ENCODE assay signal across 1 cellular context in the genomic region with DNA sequence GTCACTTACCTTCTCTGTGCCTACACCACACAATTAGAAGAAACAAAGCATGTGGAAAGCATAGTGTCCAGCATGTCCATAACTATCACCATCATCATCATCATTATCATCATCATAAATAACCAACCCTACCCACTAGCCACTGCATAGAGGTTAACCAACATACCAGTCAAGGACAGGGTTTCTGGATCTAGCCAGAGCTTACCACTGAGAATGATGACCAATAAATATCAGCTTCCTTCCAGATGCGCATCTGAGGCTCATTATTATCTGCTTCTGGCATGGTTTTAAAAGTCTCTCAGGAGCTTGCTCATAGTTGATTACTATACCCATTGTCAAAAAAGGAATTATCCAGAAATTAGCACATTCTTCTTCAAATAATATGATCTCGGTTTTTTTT.
TF ChIP-seq lines count a peak whose summit lies in the region.

No MANE protein-coding gene starts in this region.

TF ChIP-seq in IMR-90, 13 proteins besides CTCF, POLR2A, EP300 and RAD21 (continued from another document):
- TF ChIP-seq, protein P1, sequence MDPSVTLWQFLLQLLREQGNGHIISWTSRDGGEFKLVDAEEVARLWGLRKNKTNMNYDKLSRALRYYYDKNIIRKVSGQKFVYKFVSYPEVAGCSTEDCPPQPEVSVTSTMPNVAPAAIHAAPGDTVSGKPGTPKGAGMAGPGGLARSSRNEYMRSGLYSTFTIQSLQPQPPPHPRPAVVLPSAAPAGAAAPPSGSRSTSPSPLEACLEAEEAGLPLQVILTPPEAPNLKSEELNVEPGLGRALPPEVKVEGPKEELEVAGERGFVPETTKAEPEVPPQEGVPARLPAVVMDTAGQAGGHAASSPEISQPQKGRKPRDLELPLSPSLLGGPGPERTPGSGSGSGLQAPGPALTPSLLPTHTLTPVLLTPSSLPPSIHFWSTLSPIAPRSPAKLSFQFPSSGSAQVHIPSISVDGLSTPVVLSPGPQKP (IDR thresholded peaks at IDR 0.05; ENCODE audit: borderline replicate concordance, low read depth, low read length): no peak
- TF ChIP-seq NFE2L2 (IDR thresholded peaks at IDR 0.05; ENCODE audit: low read depth, low read length) (no peak), MAZ (IDR thresholded peaks at IDR 0.05; ENCODE audit: borderline replicate concordance, low read depth, low read length) (no peak), RFX5 (IDR thresholded peaks at IDR 0.05; ENCODE audit: low read depth, low read length) (no peak), CEBPB (IDR thresholded peaks at IDR 0.05; ENCODE audit: low read depth, low read length) (no peak), MXI1 (IDR thresholded peaks at IDR 0.05; ENCODE audit: borderline replicate concordance, low read depth, low read length) (no peak), USF2 (IDR thresholded peaks at IDR 0.05; ENCODE audit: low read depth, low read length) (no peak), CHD1 (IDR thresholded peaks at IDR 0.05; ENCODE audit: low read depth, low read length) (no peak), RCOR1 (IDR thresholded peaks at IDR 0.05; ENCODE audit: insufficient replicate concordance, low read length) (no peak), MAFK (IDR thresholded peaks at IDR 0.05; ENCODE audit: low read depth, low read length) (no peak), BHLHE40 (IDR thresholded peaks at IDR 0.05; ENCODE audit: low read depth, low read length) (no peak)
